In genomic region chr10:6729071-6729773, GRCh38 we compare ENCODE assay signal across 14 cellular contexts.
A peak's percentile ranks its signal among the peaks of the same experiment; 100 is the strongest.
DNase-seq lines count a peak whose midpoint lies in the region; ATAC-seq and TF ChIP-seq lines count a peak whose summit lies in the region.
"Had no signal": no experiment of that assay in that cellular context is flagged by ENCODE, and none has a peak within 500 bp of the region (broad histone marks: within the 10 kb centered on the region; RNA-seq: fewer than 3 reads in every experiment).

No MANE protein-coding gene starts in this region.

- no peak overlapping the region for H3K4me3 ChIP-seq in epithelial cell of esophagus (ENCODE audit: low read length)

- H3K27me3 Mint-ChIP-seq in nephron progenitor cell (ENCODE audit: low read depth, poor library complexity), result peaks cover 35% of the 10 kb centered on the region
- peaks cover 49% of the 10 kb centered on the region for H3K27me3 Mint-ChIP-seq in activated naive CD8-positive, alpha-beta T cell treated with anti-CD3 and anti-CD28 coated beads for 36 hours

- H3K4me1 Mint-ChIP-seq in nephron progenitor cell, result peaks cover 12% of the 10 kb centered on the region
- no peaks in the 10 kb centered on the region for H3K4me1 Mint-ChIP-seq in activated naive CD8-positive, alpha-beta T cell treated with anti-CD3 and anti-CD28 coated beads for 36 hours
- H3K4me1 Mint-ChIP-seq: naive B cell had no signal

- H3K4me3 Mint-ChIP-seq in nephron progenitor cell, result no peak overlapping the region
- no peak overlapping the region for H3K4me3 Mint-ChIP-seq in activated naive CD8-positive, alpha-beta T cell treated with anti-CD3 and anti-CD28 coated beads for 36 hours
- H3K4me3 Mint-ChIP-seq: CD4-positive, alpha-beta T cell; naive B cell; T-helper 2 cell treated with Interferon-gamma antibody and Interleukin-4, amounts not matched to agents 5 μg/mL and 100 μg/mL, for 36 hours had no signal

- TF ChIP-seq CTCF in epithelial cell of esophagus (IDR thresholded peaks at IDR 0.05; ENCODE audit: insufficient read depth, low read depth, low read length, missing control alignments) (no peak), nephron progenitor cell (IDR thresholded peaks at IDR 0.05) (no peak)

- no peaks in the 10 kb centered on the region for H3K9me3 Mint-ChIP-seq in nephron progenitor cell
- no peaks in the 10 kb centered on the region for H3K9me3 Mint-ChIP-seq in activated naive CD8-positive, alpha-beta T cell treated with anti-CD3 and anti-CD28 coated beads for 36 hours
- H3K9me3 Mint-ChIP-seq: CD4-positive, alpha-beta T cell; naive B cell; T-helper 2 cell treated with Interferon-gamma antibody and Interleukin-4, amounts not matched to agents 5 μg/mL and 100 μg/mL, for 36 hours had no signal

- H3K27ac Mint-ChIP-seq in nephron progenitor cell, result peak overlapping the region; percentile 6
- H3K27ac Mint-ChIP-seq in activated naive CD8-positive, alpha-beta T cell treated with anti-CD3 and anti-CD28 coated beads for 36 hours, result no peak overlapping the region
- H3K27ac Mint-ChIP-seq: CD4-positive, alpha-beta T cell; naive B cell; T-helper 2 cell treated with Interferon-gamma antibody and Interleukin-4, amounts not matched to agents 5 μg/mL and 100 μg/mL, for 36 hours had no signal

- ATAC-seq in GM18909 (IDR thresholded peaks at IDR 0.05; ENCODE audit: poor library complexity, unreplicated experiment) (no peak), HG02840 (IDR thresholded peaks at IDR 0.05; ENCODE audit: low FRiP score, unreplicated experiment) (no peak)

- DNase-seq in Daoy (ENCODE audit: low read depth) (peak; percentile 54), LoVo (ENCODE audit: low spot score) (peak; percentile 30), epithelial cell of esophagus (ENCODE audit: low read depth) (peak; percentile 84), nephron progenitor cell (no peak)
- DNase-seq in NK-92 treated with Interleukin-12 subunit alpha and Interleukin-12 subunit beta, amount 100 ng/mL, for 24 hours (lab: John Stamatoyannopoulos, UW), result no peak
- DNase-seq in activated naive CD8-positive, alpha-beta T cell treated with anti-CD3 and anti-CD28 coated beads for 36 hours, result no peak
- DNase-seq: activated effector memory CD4-positive, alpha-beta T cell treated with anti-CD3 and anti-CD28 coated beads, Interleukin-2, amount 50 U/mL, for 16 hours; CD4-positive, alpha-beta T cell; foreskin melanocyte; MV-4-11; naive B cell had no signal

- no peaks in the 10 kb centered on the region for H3K36me3 Mint-ChIP-seq in nephron progenitor cell (ENCODE audit: low read depth)
- H3K36me3 Mint-ChIP-seq in activated naive CD8-positive, alpha-beta T cell treated with anti-CD3 and anti-CD28 coated beads for 36 hours, result no peaks in the 10 kb centered on the region
- H3K36me3 Mint-ChIP-seq: naive B cell had no signal

Comparison
In these comparisons a context has a peak if more than half of its experiments do, and no peak if none do; other contexts are left out.
1. DNase-seq: peak in Daoy (single experiment), LoVo (single experiment) and epithelial cell of esophagus (single experiment); none in nephron progenitor cell (single experiment), NK-92 treated with Interleukin-12 subunit alpha and Interleukin-12 subunit beta, amount 100 ng/mL, for 24 hours (single experiment) and activated naive CD8-positive, alpha-beta T cell treated with anti-CD3 and anti-CD28 coated beads for 36 hours (single experiment).